In genomic region chr7:79063019-79063698, GRCh38 we compare ENCODE assay signal across 1 cellular context.
TF ChIP-seq lines count a peak whose summit lies in the region.

No MANE protein-coding gene starts in this region.

TF ChIP-seq in HCT116, 20 proteins besides CTCF, POLR2A, EP300 and RAD21 (continued from another document):
- TF ChIP-seq REST (IDR thresholded peaks at IDR 0.05; ENCODE audit: low read depth), result no peak
- no peak for TF ChIP-seq ELF1 (IDR thresholded peaks at IDR 0.05; ENCODE audit: borderline replicate concordance, low read depth)
- no peak for TF ChIP-seq SIN3A (IDR thresholded peaks at IDR 0.05; ENCODE audit: low read depth)
- TF ChIP-seq EZH2 (IDR thresholded peaks at IDR 0.05), result no peak
- no peak for TF ChIP-seq MAX (IDR thresholded peaks at IDR 0.05)
- TF ChIP-seq SRF (IDR thresholded peaks at IDR 0.05; ENCODE audit: low read depth), result no peak
- TF ChIP-seq SP1 (IDR thresholded peaks at IDR 0.05; ENCODE audit: low read depth), result no peak
